1 cellular context compared by ENCODE assay signal in the genomic region with DNA sequence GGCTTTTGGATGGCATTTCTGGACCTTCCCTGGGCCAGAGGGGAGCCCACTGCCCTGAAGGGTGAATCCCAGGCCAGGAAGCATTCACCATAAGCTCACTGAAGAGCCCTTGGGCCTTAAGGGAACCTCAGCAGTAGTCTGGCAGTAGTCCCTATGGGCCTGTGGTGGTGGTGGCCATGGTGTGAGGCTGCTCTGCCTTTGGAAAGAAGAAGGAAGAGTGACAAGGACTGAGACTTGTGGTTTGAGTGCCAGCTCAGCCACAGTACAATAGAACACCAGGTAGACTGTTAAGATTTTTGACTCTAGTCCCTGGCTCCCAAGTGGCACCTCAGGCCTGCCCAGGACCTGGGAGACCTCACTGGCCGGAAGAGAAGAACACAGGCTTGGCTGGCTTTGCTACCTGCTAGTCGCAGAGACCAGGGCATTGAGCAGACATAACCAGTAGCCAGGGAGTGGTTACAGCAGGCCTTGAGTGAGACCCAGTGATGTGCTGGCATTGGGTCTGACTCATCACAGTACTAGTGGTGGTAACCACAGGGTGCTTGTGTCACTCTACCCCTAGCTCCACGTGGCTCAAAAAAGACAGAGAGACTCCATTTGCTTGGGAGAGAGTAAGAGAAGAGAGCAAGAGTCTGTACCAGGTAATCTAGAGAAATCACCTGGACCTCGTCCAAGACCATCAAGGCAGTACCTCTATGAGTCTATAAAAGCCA.
TF ChIP-seq lines count a peak whose summit lies in the region.

No MANE protein-coding gene starts in this region.

TF ChIP-seq in SK-N-SH, 30 proteins besides CTCF, POLR2A, EP300 and RAD21 (continued from another document):
- TF ChIP-seq, protein P1, sequence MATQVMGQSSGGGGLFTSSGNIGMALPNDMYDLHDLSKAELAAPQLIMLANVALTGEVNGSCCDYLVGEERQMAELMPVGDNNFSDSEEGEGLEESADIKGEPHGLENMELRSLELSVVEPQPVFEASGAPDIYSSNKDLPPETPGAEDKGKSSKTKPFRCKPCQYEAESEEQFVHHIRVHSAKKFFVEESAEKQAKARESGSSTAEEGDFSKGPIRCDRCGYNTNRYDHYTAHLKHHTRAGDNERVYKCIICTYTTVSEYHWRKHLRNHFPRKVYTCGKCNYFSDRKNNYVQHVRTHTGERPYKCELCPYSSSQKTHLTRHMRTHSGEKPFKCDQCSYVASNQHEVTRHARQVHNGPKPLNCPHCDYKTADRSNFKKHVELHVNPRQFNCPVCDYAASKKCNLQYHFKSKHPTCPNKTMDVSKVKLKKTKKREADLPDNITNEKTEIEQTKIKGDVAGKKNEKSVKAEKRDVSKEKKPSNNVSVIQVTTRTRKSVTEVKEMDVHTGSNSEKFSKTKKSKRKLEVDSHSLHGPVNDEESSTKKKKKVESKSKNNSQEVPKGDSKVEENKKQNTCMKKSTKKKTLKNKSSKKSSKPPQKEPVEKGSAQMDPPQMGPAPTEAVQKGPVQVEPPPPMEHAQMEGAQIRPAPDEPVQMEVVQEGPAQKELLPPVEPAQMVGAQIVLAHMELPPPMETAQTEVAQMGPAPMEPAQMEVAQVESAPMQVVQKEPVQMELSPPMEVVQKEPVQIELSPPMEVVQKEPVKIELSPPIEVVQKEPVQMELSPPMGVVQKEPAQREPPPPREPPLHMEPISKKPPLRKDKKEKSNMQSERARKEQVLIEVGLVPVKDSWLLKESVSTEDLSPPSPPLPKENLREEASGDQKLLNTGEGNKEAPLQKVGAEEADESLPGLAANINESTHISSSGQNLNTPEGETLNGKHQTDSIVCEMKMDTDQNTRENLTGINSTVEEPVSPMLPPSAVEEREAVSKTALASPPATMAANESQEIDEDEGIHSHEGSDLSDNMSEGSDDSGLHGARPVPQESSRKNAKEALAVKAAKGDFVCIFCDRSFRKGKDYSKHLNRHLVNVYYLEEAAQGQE (IDR thresholded peaks at IDR 0.05; ENCODE audit: low read depth, low read length) = no peak
- TF ChIP-seq, protein P2, sequence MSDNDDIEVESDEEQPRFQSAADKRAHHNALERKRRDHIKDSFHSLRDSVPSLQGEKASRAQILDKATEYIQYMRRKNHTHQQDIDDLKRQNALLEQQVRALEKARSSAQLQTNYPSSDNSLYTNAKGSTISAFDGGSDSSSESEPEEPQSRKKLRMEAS (IDR thresholded peaks at IDR 0.05; ENCODE audit: low read depth) = no peak
- TF ChIP-seq YY1 (IDR thresholded peaks at IDR 0.05; ENCODE audit: low read depth) (no peak), TAF1 (IDR thresholded peaks at IDR 0.05; ENCODE audit: borderline replicate concordance, low read depth, low read length) (no peak)
TF ChIP-seq in SK-N-SH: peak in this region for 0.
